Comparison of ENCODE assay signal across 1 cellular context in genomic region chr5:61301820-61302563, GRCh38.
TF ChIP-seq lines count a peak whose summit lies in the region.

No MANE protein-coding gene starts in this region.

TF ChIP-seq in HepG2, 621 proteins besides CTCF, POLR2A, EP300 and RAD21 (continued from another document and continues in another):
- no peak for TF ChIP-seq HNF1A (IDR thresholded peaks at IDR 0.05; ENCODE audit: low read depth)
- 0 out of 2 replicates have a peak, but pooled peaks have one; percentile 40 for TF ChIP-seq HNF1A (CRISPR knock-in tag; IDR thresholded peaks at IDR 0.05; ENCODE audit: borderline replicate concordance)
- TF ChIP-seq MTA1 (CRISPR knock-in tag; IDR thresholded peaks at IDR 0.05; ENCODE audit: borderline replicate concordance): peak; percentile 50; the same call in 1 of the 2 replicates
- TF ChIP-seq ZNF777 (CRISPR knock-in tag; IDR thresholded peaks at IDR 0.05): peak; percentile 30; the same call in 1 of the 2 replicates
- TF ChIP-seq YEATS4 (CRISPR knock-in tag; IDR thresholded peaks at IDR 0.05; ENCODE audit: borderline replicate concordance): no peak
- TF ChIP-seq ZUFSP (CRISPR knock-in tag; IDR thresholded peaks at IDR 0.05; ENCODE audit: borderline replicate concordance): no peak
- peak; percentile 61; the same call in 1 of the 2 replicates for TF ChIP-seq ZNF501 (CRISPR knock-in tag; IDR thresholded peaks at IDR 0.05)
- peak; percentile 82 for TF ChIP-seq HOXA3 (CRISPR knock-in tag; IDR thresholded peaks at IDR 0.05)
- TF ChIP-seq, protein P1, sequence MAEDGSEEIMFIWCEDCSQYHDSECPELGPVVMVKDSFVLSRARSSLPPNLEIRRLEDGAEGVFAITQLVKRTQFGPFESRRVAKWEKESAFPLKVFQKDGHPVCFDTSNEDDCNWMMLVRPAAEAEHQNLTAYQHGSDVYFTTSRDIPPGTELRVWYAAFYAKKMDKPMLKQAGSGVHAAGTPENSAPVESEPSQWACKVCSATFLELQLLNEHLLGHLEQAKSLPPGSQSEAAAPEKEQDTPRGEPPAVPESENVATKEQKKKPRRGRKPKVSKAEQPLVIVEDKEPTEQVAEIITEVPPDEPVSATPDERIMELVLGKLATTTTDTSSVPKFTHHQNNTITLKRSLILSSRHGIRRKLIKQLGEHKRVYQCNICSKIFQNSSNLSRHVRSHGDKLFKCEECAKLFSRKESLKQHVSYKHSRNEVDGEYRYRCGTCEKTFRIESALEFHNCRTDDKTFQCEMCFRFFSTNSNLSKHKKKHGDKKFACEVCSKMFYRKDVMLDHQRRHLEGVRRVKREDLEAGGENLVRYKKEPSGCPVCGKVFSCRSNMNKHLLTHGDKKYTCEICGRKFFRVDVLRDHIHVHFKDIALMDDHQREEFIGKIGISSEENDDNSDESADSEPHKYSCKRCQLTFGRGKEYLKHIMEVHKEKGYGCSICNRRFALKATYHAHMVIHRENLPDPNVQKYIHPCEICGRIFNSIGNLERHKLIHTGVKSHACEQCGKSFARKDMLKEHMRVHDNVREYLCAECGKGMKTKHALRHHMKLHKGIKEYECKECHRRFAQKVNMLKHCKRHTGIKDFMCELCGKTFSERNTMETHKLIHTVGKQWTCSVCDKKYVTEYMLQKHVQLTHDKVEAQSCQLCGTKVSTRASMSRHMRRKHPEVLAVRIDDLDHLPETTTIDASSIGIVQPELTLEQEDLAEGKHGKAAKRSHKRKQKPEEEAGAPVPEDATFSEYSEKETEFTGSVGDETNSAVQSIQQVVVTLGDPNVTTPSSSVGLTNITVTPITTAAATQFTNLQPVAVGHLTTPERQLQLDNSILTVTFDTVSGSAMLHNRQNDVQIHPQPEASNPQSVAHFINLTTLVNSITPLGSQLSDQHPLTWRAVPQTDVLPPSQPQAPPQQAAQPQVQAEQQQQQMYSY (CRISPR knock-in tag; IDR thresholded peaks at IDR 0.05): no peak
- peak; percentile 74; the same call in 1 of the 2 replicates for TF ChIP-seq ZSCAN9 (CRISPR knock-in tag; IDR thresholded peaks at IDR 0.05; ENCODE audit: borderline replicate concordance)
- TF ChIP-seq, protein P2, sequence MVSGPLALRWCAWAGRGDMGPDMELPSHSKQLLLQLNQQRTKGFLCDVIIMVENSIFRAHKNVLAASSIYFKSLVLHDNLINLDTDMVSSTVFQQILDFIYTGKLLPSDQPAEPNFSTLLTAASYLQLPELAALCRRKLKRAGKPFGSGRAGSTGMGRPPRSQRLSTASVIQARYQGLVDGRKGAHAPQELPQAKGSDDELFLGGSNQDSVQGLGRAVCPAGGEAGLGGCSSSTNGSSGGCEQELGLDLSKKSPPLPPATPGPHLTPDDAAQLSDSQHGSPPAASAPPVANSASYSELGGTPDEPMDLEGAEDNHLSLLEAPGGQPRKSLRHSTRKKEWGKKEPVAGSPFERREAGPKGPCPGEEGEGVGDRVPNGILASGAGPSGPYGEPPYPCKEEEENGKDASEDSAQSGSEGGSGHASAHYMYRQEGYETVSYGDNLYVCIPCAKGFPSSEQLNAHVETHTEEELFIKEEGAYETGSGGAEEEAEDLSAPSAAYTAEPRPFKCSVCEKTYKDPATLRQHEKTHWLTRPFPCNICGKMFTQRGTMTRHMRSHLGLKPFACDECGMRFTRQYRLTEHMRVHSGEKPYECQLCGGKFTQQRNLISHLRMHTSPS (CRISPR knock-in tag; IDR thresholded peaks at IDR 0.05; ENCODE audit: low read depth): no peak
- peak; percentile 96 for TF ChIP-seq HOMEZ (CRISPR knock-in tag; IDR thresholded peaks at IDR 0.05; ENCODE audit: low read depth)
- TF ChIP-seq ZNF761 (CRISPR knock-in tag; conservative IDR thresholded peaks at IDR 0.05): 0 out of 2 replicates have a peak, but pooled peaks have one; percentile 46
- TF ChIP-seq ZNF678 (CRISPR knock-in tag; IDR thresholded peaks at IDR 0.05): no peak
- no peak for TF ChIP-seq NPAS2 (CRISPR knock-in tag; IDR thresholded peaks at IDR 0.05; ENCODE audit: borderline replicate concordance)
- TF ChIP-seq MAX (IDR thresholded peaks at IDR 0.05): 0 out of 2 replicates have a peak, but pooled peaks have one; percentile 57
- TF ChIP-seq TOE1 (CRISPR knock-in tag; IDR thresholded peaks at IDR 0.05): no peak
- peak; percentile 72; the same call in 1 of the 2 replicates for TF ChIP-seq TGIF2 (CRISPR knock-in tag; IDR thresholded peaks at IDR 0.05)
- TF ChIP-seq ZSCAN12 (CRISPR knock-in tag; IDR thresholded peaks at IDR 0.05): no peak
- peak; percentile 42; the same call in 1 of the 2 replicates for TF ChIP-seq MEF2D (CRISPR knock-in tag; IDR thresholded peaks at IDR 0.05)
- TF ChIP-seq GTF3A (CRISPR knock-in tag; conservative IDR thresholded peaks at IDR 0.05): no peak
- 0 out of 2 replicates have a peak, but pooled peaks have one; percentile 42 for TF ChIP-seq TOPORS (CRISPR knock-in tag; IDR thresholded peaks at IDR 0.05)
- TF ChIP-seq ZNF136 (CRISPR knock-in tag; IDR thresholded peaks at IDR 0.05; ENCODE audit: low read depth): no peak
- TF ChIP-seq SMARCC2 (IDR thresholded peaks at IDR 0.05): peak; percentile 87; the same call in 1 of the 2 replicates
- TF ChIP-seq KLF12 (CRISPR knock-in tag; IDR thresholded peaks at IDR 0.05; ENCODE audit: borderline replicate concordance): 0 out of 2 replicates have a peak, but pooled peaks have one; percentile 32
- TF ChIP-seq, protein P3, sequence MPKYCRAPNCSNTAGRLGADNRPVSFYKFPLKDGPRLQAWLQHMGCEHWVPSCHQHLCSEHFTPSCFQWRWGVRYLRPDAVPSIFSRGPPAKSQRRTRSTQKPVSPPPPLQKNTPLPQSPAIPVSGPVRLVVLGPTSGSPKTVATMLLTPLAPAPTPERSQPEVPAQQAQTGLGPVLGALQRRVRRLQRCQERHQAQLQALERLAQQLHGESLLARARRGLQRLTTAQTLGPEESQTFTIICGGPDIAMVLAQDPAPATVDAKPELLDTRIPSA (CRISPR knock-in tag; IDR thresholded peaks at IDR 0.05; ENCODE audit: borderline replicate concordance): no peak
- TF ChIP-seq IRF9 (CRISPR knock-in tag; IDR thresholded peaks at IDR 0.05; ENCODE audit: borderline replicate concordance): peak; percentile 58; the same call in 1 of the 2 replicates
- peak; percentile 81 for TF ChIP-seq MED1 (CRISPR knock-in tag; IDR thresholded peaks at IDR 0.05)
- no peak; the same call in 1 of the 2 replicates for TF ChIP-seq ZNF280B (CRISPR knock-in tag; IDR thresholded peaks at IDR 0.05; ENCODE audit: borderline replicate concordance)
- TF ChIP-seq ZFP37 (CRISPR knock-in tag; IDR thresholded peaks at IDR 0.05; ENCODE audit: borderline replicate concordance): no peak
- no peak for TF ChIP-seq ZFYVE20 (CRISPR knock-in tag; IDR thresholded peaks at IDR 0.05; ENCODE audit: borderline replicate concordance, low read depth)
- TF ChIP-seq ZFP62 (CRISPR knock-in tag; IDR thresholded peaks at IDR 0.05): no peak
- no peak; the same call in 1 of the 2 replicates for TF ChIP-seq SOX13 (IDR thresholded peaks at IDR 0.05)
- TF ChIP-seq SOX13 (CRISPR knock-in tag; conservative IDR thresholded peaks at IDR 0.05 in 1 of 2, IDR thresholded peaks at IDR 0.05 in 1 of 2): peak in 1 of 2 experiments; percentile 73; a peak in 1 of 4 replicates
- TF ChIP-seq POGK (CRISPR knock-in tag; conservative IDR thresholded peaks at IDR 0.05): peak; percentile 53
- TF ChIP-seq, protein P4, sequence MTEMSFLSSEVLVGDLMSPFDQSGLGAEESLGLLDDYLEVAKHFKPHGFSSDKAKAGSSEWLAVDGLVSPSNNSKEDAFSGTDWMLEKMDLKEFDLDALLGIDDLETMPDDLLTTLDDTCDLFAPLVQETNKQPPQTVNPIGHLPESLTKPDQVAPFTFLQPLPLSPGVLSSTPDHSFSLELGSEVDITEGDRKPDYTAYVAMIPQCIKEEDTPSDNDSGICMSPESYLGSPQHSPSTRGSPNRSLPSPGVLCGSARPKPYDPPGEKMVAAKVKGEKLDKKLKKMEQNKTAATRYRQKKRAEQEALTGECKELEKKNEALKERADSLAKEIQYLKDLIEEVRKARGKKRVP (CRISPR knock-in tag; IDR thresholded peaks at IDR 0.05): 0 out of 4 replicates have a peak, but pooled peaks of 1 of the 2 experiments have one; percentile 50
- TF ChIP-seq HMG20A (CRISPR knock-in tag; IDR thresholded peaks at IDR 0.05; ENCODE audit: borderline replicate concordance): peak; percentile 94
- 0 out of 2 replicates have a peak, but pooled peaks have one; percentile 34 for TF ChIP-seq MZF1 (CRISPR knock-in tag; IDR thresholded peaks at IDR 0.05; ENCODE audit: borderline replicate concordance)
- TF ChIP-seq ZKSCAN8 (CRISPR knock-in tag; IDR thresholded peaks at IDR 0.05; ENCODE audit: borderline replicate concordance): peak; percentile 77; the same call in 1 of the 2 replicates
- peak; percentile 75; the same call in 1 of the 2 replicates for TF ChIP-seq ZSCAN20 (CRISPR knock-in tag; IDR thresholded peaks at IDR 0.05; ENCODE audit: borderline replicate concordance)
